ENCODE assay signal across 8 cellular contexts in genomic region chr16:48123104-48123788, GRCh38. TPM values are rescaled to one million over a fixed set of nuclear protein-coding genes. Genes with fewer than 3 reads are reported as not detected.
A peak's percentile ranks its signal among the peaks of the same experiment; 100 is the strongest.
DNase-seq lines count a peak whose midpoint lies in the region; ATAC-seq and TF ChIP-seq lines count a peak whose summit lies in the region.

No MANE protein-coding gene starts in this region.

- no peaks in the 10 kb centered on the region for H3K79me2 ChIP-seq in ACC112 (ENCODE audit: control insufficient read depth, insufficient read depth, low read length, unreplicated experiment)

- POLR2A ChIA-PET in Panc1 (lab: Charles Lee), result no interaction called here

- peak overlapping the region; percentile 31; the same call in 1 of the 2 replicates for H3K4me3 ChIP-seq in ACC112 (ENCODE audit: low read depth, low read length)
- H3K4me3 ChIP-seq in Panc1 (ENCODE audit: low read depth in 2 of 2, low read length in 2 of 2), result no peak overlapping the region
- no peak overlapping the region for H3K4me3 ChIP-seq in epithelial cell of esophagus (ENCODE audit: low read length)
- no peak overlapping the region for H3K4me3 ChIP-seq in stomach

- no peaks in the 10 kb centered on the region for H3K36me3 ChIP-seq in ACC112 (ENCODE audit: insufficient read depth, low read length)
- H3K36me3 ChIP-seq in Panc1 (ENCODE audit: control insufficient read depth, insufficient read depth, low read length), result no peaks in the 10 kb centered on the region
- H3K36me3 ChIP-seq in stomach, result no peaks in the 10 kb centered on the region

- H3K27ac ChIP-seq in ACC112 (ENCODE audit: low read depth, low read length) (peak overlapping the region; percentile 96), Panc1 (ENCODE audit: low read length) (peak overlapping the region; percentile 81), stomach (no peak overlapping the region)

- ATAC-seq in GM21526 (IDR thresholded peaks at IDR 0.05; ENCODE audit: low FRiP score, unreplicated experiment) (peak; percentile 66), Panc1 (peak; percentile 77), HG03571 (IDR thresholded peaks at IDR 0.05; ENCODE audit: unreplicated experiment) (no peak), HG03521 (IDR thresholded peaks at IDR 0.05; ENCODE audit: unreplicated experiment) (no peak)

- intact Hi-C loops in Panc1 (cut with micrococcal nuclease; ENCODE audit: unreplicated experiment), result no loop called here
- intact Hi-C loops in stomach (cut with DNase I; ENCODE audit: low total_unique reads), result no loop called here

- 66 to 80% (median 76%) methylated on average over 5 of the region's 5 CpGs for WGBS in stomach, 5 donors

- no peak for TF ChIP-seq EP300 in stomach (IDR thresholded peaks at IDR 0.05)

- DNase-seq in Panc1 (ENCODE audit: low read depth, low spot score) (peak; percentile 97), epithelial cell of esophagus (ENCODE audit: low read depth) (peak; percentile 99), stomach (no peak)
- DNase-seq in stimulated activated CD4-positive, alpha-beta T cell treated with anti-CD3 and anti-CD28 coated beads, Interleukin-1b, Interleukin-23, amount 100 ng/mL, for 48 hours, result peak; percentile 86

- BruUV-seq in Panc1 (replicated peaks; lab: Mats Ljungman, UMichigan), result no TSS peak

- H3K9me3 ChIP-seq in Panc1 (ENCODE audit: control insufficient read depth, insufficient read depth, low read depth, low read length) (no peaks in the 10 kb centered on the region), stomach (no peaks in the 10 kb centered on the region)

- H2AFZ ChIP-seq in ACC112 (ENCODE audit: low read length, unreplicated experiment), result peak overlapping the region; percentile 15

- H3K27me3 ChIP-seq in ACC112 (ENCODE audit: insufficient read depth, low read length) (no peaks in the 10 kb centered on the region), Panc1 (ENCODE audit: control insufficient read depth, insufficient read depth, low read length) (no peaks in the 10 kb centered on the region), stomach (no peaks in the 10 kb centered on the region)

- no peak for TF ChIP-seq POLR2A in stomach (IDR thresholded peaks at IDR 0.05)

- peaks cover 48% of the 10 kb centered on the region for H3K4me1 ChIP-seq in ACC112 (ENCODE audit: control insufficient read depth, insufficient read depth, low read length, unreplicated experiment)
- peaks cover 23% of the 10 kb centered on the region for H3K4me1 ChIP-seq in Panc1 (ENCODE audit: control insufficient read depth, insufficient read depth, low read length)
- H3K4me1 ChIP-seq in stomach, result peaks cover 0 to 19% (median 11%) of the 10 kb centered on the region in 4 donors

- TF ChIP-seq CTCF in Panc1 (IDR thresholded peaks at IDR 0.05), result no peak
- TF ChIP-seq CTCF in epithelial cell of esophagus (IDR thresholded peaks at IDR 0.05; ENCODE audit: insufficient read depth, low read depth, low read length, missing control alignments), result no peak
- no peak for TF ChIP-seq CTCF in stomach (IDR thresholded peaks at IDR 0.05)

- CTCF ChIA-PET in Panc1 (lab: Charles Lee), result no interaction called here

- in situ Hi-C loops in Panc1 (cut with HindIII; ENCODE audit: low pct_unique_long_range_greater_than_20kb, low sequenced_read_pairs), result no loop called here

RNA-seq across cellular contexts. Expression of gene ABCC12, which starts 32.5 kb away (rescaled TPM):
- total RNA-seq in Panc1 (2021; ENCODE audit: unreplicated experiment) (not detected), stomach (under 1 TPM in 1 of 5 donors, not detected in 4; 0.18 TPM)
- polyA plus RNA-seq in Panc1 (2012; ENCODE audit: insufficient read length), result not detected
- polyA plus RNA-seq in stomach, result under 1 TPM in 1 of 3 donors, not detected in 2; 0.13 TPM

Comparison
In these comparisons a context has a peak if more than half of its experiments do, and no peak if none do; other contexts are left out.
1. H3K27ac ChIP-seq: peak in ACC112 (single experiment) and Panc1 (single experiment); none in stomach (0 of 5).
2. ATAC-seq: peak in GM21526 (single experiment) and Panc1 (single experiment); none in HG03571 (single experiment) and HG03521 (single experiment).